ENCODE assay signal across 8 cellular contexts in genomic region chr7:130910949-130911944, GRCh38.
DNase-seq lines count a peak whose midpoint lies in the region; ATAC-seq and TF ChIP-seq lines count a peak whose summit lies in the region.

No MANE protein-coding gene starts in this region.

- ATAC-seq in activated CD4-positive, alpha-beta T cell treated with anti-CD3 and anti-CD28 coated beads for 36 hours: no peak
- no peak for ATAC-seq in activated CD8-positive, alpha-beta T cell treated with anti-CD3 and anti-CD28 coated beads for 36 hours
- no peak for ATAC-seq in stimulated activated effector memory CD8-positive, alpha-beta T cell treated with anti-CD3 and anti-CD28 coated beads, Interleukin-12 subunit alpha, Interleukin-12 subunit beta, amount 100 ng/mL, for 72 hours

- no peak for TF ChIP-seq CTCF in activated CD8-positive, alpha-beta T cell treated with anti-CD3 and anti-CD28 coated beads for 36 hours (IDR thresholded peaks at IDR 0.05)
- no peak for TF ChIP-seq CTCF in foreskin fibroblast (IDR thresholded peaks at IDR 0.05; ENCODE audit: low read depth, low read length)
- no peak for TF ChIP-seq CTCF in GM13977 (IDR thresholded peaks at IDR 0.05; ENCODE audit: extremely low read depth, insufficient read depth, missing control alignments)

- H3K27ac Mint-ChIP-seq in activated CD4-positive, alpha-beta T cell treated with anti-CD3 and anti-CD28 coated beads for 36 hours: peak overlapping the region; percentile 99
- H3K27ac Mint-ChIP-seq in activated CD8-positive, alpha-beta T cell treated with anti-CD3 and anti-CD28 coated beads for 36 hours: peak overlapping the region; percentile 97
- H3K27ac Mint-ChIP-seq in stimulated activated effector memory CD8-positive, alpha-beta T cell treated with anti-CD3 and anti-CD28 coated beads, Interleukin-12 subunit alpha, Interleukin-12 subunit beta, amount 100 ng/mL, for 72 hours: peak overlapping the region; percentile 92

- peak; percentile 45 for DNase-seq in activated CD4-positive, alpha-beta T cell treated with anti-CD3 and anti-CD28 coated beads for 36 hours
- DNase-seq in activated CD4-positive, alpha-beta T cell treated with anti-CD3 and anti-CD28 coated beads for 48 hours: no peak
- peak; percentile 16 for DNase-seq in activated CD8-positive, alpha-beta T cell treated with anti-CD3 and anti-CD28 coated beads for 36 hours
- DNase-seq in foreskin fibroblast (peak in 1 of 2 donors; percentile 62), NCI-H82 treated with DMSO at 0.1 percent for 48 hours (lab: John Stamatoyannopoulos, UW; ENCODE audit: unreplicated experiment) (no peak), GM13977 (ENCODE audit: low spot score) (no peak), NCI-H1417 treated with DMSO at 0.1 percent for 48 hours (lab: John Stamatoyannopoulos, UW) (no peak)
- DNase-seq in stimulated activated effector memory CD8-positive, alpha-beta T cell treated with anti-CD3 and anti-CD28 coated beads, Interleukin-12 subunit alpha, Interleukin-12 subunit beta, amount 100 ng/mL, for 72 hours (ENCODE audit: low spot score in 2 of 2): no peak

- no peaks in the 10 kb centered on the region for H3K9me3 Mint-ChIP-seq in activated CD4-positive, alpha-beta T cell treated with anti-CD3 and anti-CD28 coated beads for 36 hours (ENCODE audit: low read depth)
- no peaks in the 10 kb centered on the region for H3K9me3 Mint-ChIP-seq in activated CD8-positive, alpha-beta T cell treated with anti-CD3 and anti-CD28 coated beads for 36 hours
- H3K9me3 Mint-ChIP-seq in stimulated activated effector memory CD8-positive, alpha-beta T cell treated with anti-CD3 and anti-CD28 coated beads, Interleukin-12 subunit alpha, Interleukin-12 subunit beta, amount 100 ng/mL, for 72 hours: no peaks in the 10 kb centered on the region

- POLR2A ChIA-PET in activated CD4-positive, alpha-beta T cell treated with anti-CD3 and anti-CD28 coated beads for 36 hours (lab: Charles Lee): interaction anchor here (0.6 to 7.0 kb wide), 7 partner anchors 12 to 47 kb away, joined by 3 to 139 read pairs (median 6); no protein-coding TSS in a partner anchor
- POLR2A ChIA-PET in activated CD8-positive, alpha-beta T cell treated with anti-CD3 and anti-CD28 coated beads for 36 hours (lab: Charles Lee): interaction anchor here (0.6 to 5.1 kb wide), 7 partner anchors 8 to 1275 kb away, joined by 3 to 31 read pairs (median 4); no protein-coding TSS in a partner anchor

- CTCF ChIA-PET in activated CD4-positive, alpha-beta T cell treated with anti-CD3 and anti-CD28 coated beads for 36 hours (lab: Charles Lee): interaction anchor here (0.6 to 9.3 kb wide), 10 partner anchors 11 to 129 kb away, joined by 3 to 96 read pairs (median 6); no protein-coding TSS in a partner anchor
- CTCF ChIA-PET in activated CD8-positive, alpha-beta T cell treated with anti-CD3 and anti-CD28 coated beads for 36 hours (lab: Charles Lee): interaction anchor here (1.0 to 9.3 kb wide), 4 partner anchors 13 to 129 kb away, joined by 3 to 96 read pairs (median 6); no protein-coding TSS in a partner anchor

- in situ Hi-C loops in GM13977 (cut with MboI; ENCODE audit: low pct_unique_long_range_greater_than_20kb, low sequenced_read_pairs, unreplicated experiment): no loop called here

- no peaks in the 10 kb centered on the region for H3K27me3 Mint-ChIP-seq in activated CD4-positive, alpha-beta T cell treated with anti-CD3 and anti-CD28 coated beads for 36 hours
- H3K27me3 Mint-ChIP-seq in activated CD8-positive, alpha-beta T cell treated with anti-CD3 and anti-CD28 coated beads for 36 hours: no peaks in the 10 kb centered on the region

- H3K4me3 Mint-ChIP-seq in activated CD4-positive, alpha-beta T cell treated with anti-CD3 and anti-CD28 coated beads for 36 hours: peak overlapping the region; percentile 88
- H3K4me3 Mint-ChIP-seq in activated CD8-positive, alpha-beta T cell treated with anti-CD3 and anti-CD28 coated beads for 36 hours: peak overlapping the region; percentile 87
- H3K4me3 Mint-ChIP-seq in stimulated activated effector memory CD8-positive, alpha-beta T cell treated with anti-CD3 and anti-CD28 coated beads, Interleukin-12 subunit alpha, Interleukin-12 subunit beta, amount 100 ng/mL, for 72 hours: peak overlapping the region; percentile 62

- peaks cover 84% of the 10 kb centered on the region for H3K4me1 Mint-ChIP-seq in activated CD4-positive, alpha-beta T cell treated with anti-CD3 and anti-CD28 coated beads for 36 hours
- H3K4me1 Mint-ChIP-seq in activated CD8-positive, alpha-beta T cell treated with anti-CD3 and anti-CD28 coated beads for 36 hours (ENCODE audit: low read depth): peaks cover 80% of the 10 kb centered on the region
- H3K4me1 Mint-ChIP-seq in stimulated activated effector memory CD8-positive, alpha-beta T cell treated with anti-CD3 and anti-CD28 coated beads, Interleukin-12 subunit alpha, Interleukin-12 subunit beta, amount 100 ng/mL, for 72 hours: peaks cover 89% of the 10 kb centered on the region

- peak overlapping the region; percentile 64 to 79 for H3K4me3 ChIP-seq in foreskin fibroblast (ENCODE audit: low read depth in 1 of 2, low read length in 2 of 2)

- H3K36me3 Mint-ChIP-seq in activated CD4-positive, alpha-beta T cell treated with anti-CD3 and anti-CD28 coated beads for 36 hours (ENCODE audit: low read depth): peaks cover 83% of the 10 kb centered on the region
- H3K36me3 Mint-ChIP-seq in activated CD8-positive, alpha-beta T cell treated with anti-CD3 and anti-CD28 coated beads for 36 hours (ENCODE audit: low read depth): peaks cover 76% of the 10 kb centered on the region
- no peaks in the 10 kb centered on the region for H3K36me3 Mint-ChIP-seq in stimulated activated effector memory CD8-positive, alpha-beta T cell treated with anti-CD3 and anti-CD28 coated beads, Interleukin-12 subunit alpha, Interleukin-12 subunit beta, amount 100 ng/mL, for 72 hours

- intact Hi-C loops in activated CD4-positive, alpha-beta T cell treated with anti-CD3 and anti-CD28 coated beads for 36 hours (cut with DNase I, micrococcal nuclease): loop anchor here (1.0 to 5.0 kb wide), 4 partner anchors 14 to 1474 kb away; no protein-coding TSS in a partner anchor
- intact Hi-C loops in activated CD8-positive, alpha-beta T cell treated with anti-CD3 and anti-CD28 coated beads for 36 hours (cut with micrococcal nuclease): loop anchor here (2.0 to 5.0 kb wide), 2 partner anchors 38 to 101 kb away; no protein-coding TSS in a partner anchor

Comparison
In these comparisons a context has a peak if more than half of its experiments do, and no peak if none do; other contexts are left out.
1. DNase-seq: peak in activated CD4-positive, alpha-beta T cell treated with anti-CD3 and anti-CD28 coated beads for 36 hours (single experiment) and activated CD8-positive, alpha-beta T cell treated with anti-CD3 and anti-CD28 coated beads for 36 hours (single experiment); none in activated CD4-positive, alpha-beta T cell treated with anti-CD3 and anti-CD28 coated beads for 48 hours (single experiment), stimulated activated effector memory CD8-positive, alpha-beta T cell treated with anti-CD3 and anti-CD28 coated beads, Interleukin-12 subunit alpha, Interleukin-12 subunit beta, amount 100 ng/mL, for 72 hours (0 of 2), NCI-H82 treated with DMSO at 0.1 percent for 48 hours (single experiment), GM13977 (single experiment) and NCI-H1417 treated with DMSO at 0.1 percent for 48 hours (single experiment).
2. Peak in every context shown above with its lines, with median percentiles within 50 percentile points of each other: H3K27ac Mint-ChIP-seq and H3K4me3 Mint-ChIP-seq.